16 cellular contexts compared by ENCODE assay signal in genomic region chr3:138084196-138084595, GRCh38. TPM values are rescaled to one million over a fixed set of nuclear protein-coding genes. Genes with fewer than 3 reads are reported as not detected.
A peak's percentile ranks its signal among the peaks of the same experiment; 100 is the strongest.
DNase-seq lines count a peak whose midpoint lies in the region; ATAC-seq and TF ChIP-seq lines count a peak whose summit lies in the region.
"Had no signal": no experiment of that assay in that cellular context is flagged by ENCODE, and none has a peak within 500 bp of the region (broad histone marks: within the 10 kb centered on the region; RNA-seq: fewer than 3 reads in every experiment).

No MANE protein-coding gene starts in this region.

- H3K27ac Mint-ChIP-seq in osteocyte (ENCODE audit: unreplicated experiment): peak overlapping the region; percentile 28
- H3K27ac Mint-ChIP-seq: CD4-positive, alpha-beta T cell had no signal

- no peak for ATAC-seq in GM19328 (IDR thresholded peaks at IDR 0.05; ENCODE audit: unreplicated experiment)
- ATAC-seq: HepG2 had no signal

- TF ChIP-seq CTCF in AG04450 (IDR thresholded peaks at IDR 0.05; ENCODE audit: low read depth, low read length) (no peak), osteocyte (IDR thresholded peaks at IDR 0.05) (no peak)

- CTCF ChIA-PET in AG04450 (lab: Charles Lee): interaction anchor here (1.2 to 3.3 kb wide), 2 partner anchors 15 to 35 kb away, joined by 6 to 28 read pairs; no protein-coding TSS in a partner anchor

- no peaks in the 10 kb centered on the region for H3K27me3 ChIP-seq in AG04450 (ENCODE audit: control insufficient read depth, insufficient read depth, low read length)

- no peaks in the 10 kb centered on the region for H3K9me3 Mint-ChIP-seq in osteocyte (ENCODE audit: unreplicated experiment)
- H3K9me3 Mint-ChIP-seq: CD4-positive, alpha-beta T cell had no signal

- H3K27ac ChIP-seq in AG04450 (ENCODE audit: low read depth, low read length) (peak overlapping the region; percentile 95), KOPT-K1 (ENCODE audit: low read depth, low read length, poor library complexity, severe bottlenecking) (peak overlapping the region; percentile 48)
- H3K27ac ChIP-seq: C4-2B had no signal

- DNase-seq in AG04450 (ENCODE audit: low read depth, low spot score): no peak
- DNase-seq in osteocyte (ENCODE audit: extremely low spot score, unreplicated experiment): no peak
- DNase-seq in NCI-H2107 (lab: John Stamatoyannopoulos, UW): no peak
- DNase-seq in RKO (ENCODE audit: low spot score): no peak
- DNase-seq: ACHN; AML-193; Caco-2; CD4-positive, alpha-beta T cell; GOT3; H7 had no signal

- H3K27me3 Mint-ChIP-seq in osteocyte (ENCODE audit: unreplicated experiment): no peaks in the 10 kb centered on the region

- POLR2A ChIA-PET in AG04450 (lab: Yijun Ruan, JAX): interaction anchor here (1.0 kb wide), 1 partner anchor 10 kb away, joined by 3 read pairs; no protein-coding TSS in a partner anchor

- no peak overlapping the region for H3K4me3 Mint-ChIP-seq in osteocyte (ENCODE audit: unreplicated experiment)
- H3K4me3 Mint-ChIP-seq: CD4-positive, alpha-beta T cell had no signal

- no peaks in the 10 kb centered on the region for H3K36me3 ChIP-seq in KOPT-K1 (ENCODE audit: insufficient read depth, low read length)

- H3K36me3 Mint-ChIP-seq in osteocyte (ENCODE audit: unreplicated experiment): peaks cover 44% of the 10 kb centered on the region

- no peak overlapping the region for H3K4me3 ChIP-seq in AG04450 (ENCODE audit: low read depth, low read length)

- H3K9me3 ChIP-seq in AG04450 (ENCODE audit: control insufficient read depth, insufficient read depth, low read length) (no peaks in the 10 kb centered on the region), KOPT-K1 (ENCODE audit: insufficient read depth, low read length, poor library complexity, severe bottlenecking) (no peaks in the 10 kb centered on the region)
- H3K9me3 ChIP-seq: Caco-2 had no signal

- peaks cover 40% of the 10 kb centered on the region for H3K4me1 Mint-ChIP-seq in osteocyte (ENCODE audit: unreplicated experiment)

RNA-seq across cellular contexts. Expression of gene DZIP1L, which starts 31.2 kb away (rescaled TPM):
- 5.7 and 7.9 TPM in 2 replicates for polyA plus RNA-seq in AG04450 (2011; rRNA removed)
- polyA minus RNA-seq in AG04450 (2011; rRNA and poly(A)+ RNA removed): 20.9 and 25.4 TPM in 2 replicates
- 21.9 and 23.4 TPM in 2 replicates for total RNA-seq in osteocyte
- total RNA-seq: CD4-positive, alpha-beta T cell had no signal

RNA-seq across cellular contexts. Expression of gene A4GNT, which starts 48.0 kb away (rescaled TPM):
- polyA plus RNA-seq in AG04450 (2011; rRNA removed): not detected in 2 replicates
- not detected in 2 replicates for polyA minus RNA-seq in AG04450 (2011; rRNA and poly(A)+ RNA removed)
- not detected in 2 replicates for total RNA-seq in osteocyte
- total RNA-seq: A172; Caco-2; CD4-positive, alpha-beta T cell; H7; HepG2 had no signal
- polyA plus RNA-seq: BJ, HepG2 had no signal
